Comparison of ENCODE assay signal across 29 cellular contexts in the genomic region with DNA sequence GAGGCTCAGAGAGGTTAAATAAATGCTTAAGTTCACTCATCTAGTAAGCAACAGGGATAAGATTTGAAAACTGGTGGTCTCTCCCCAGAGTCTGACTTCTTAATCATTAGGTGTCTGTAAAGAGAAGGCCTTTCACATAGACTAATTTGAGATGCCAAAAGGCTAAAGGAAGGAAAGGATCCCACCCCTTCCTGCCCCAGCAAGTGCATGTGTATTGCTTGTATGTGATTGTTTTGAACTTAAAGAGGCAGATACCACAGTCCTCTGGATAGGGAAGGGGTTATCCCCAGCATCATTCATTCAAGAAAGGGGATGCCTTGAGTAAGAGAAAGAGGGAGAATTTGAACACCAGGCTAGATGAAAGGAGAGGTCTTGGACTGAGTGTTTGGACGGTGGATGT.
DNase-seq lines count a peak whose midpoint lies in the region; ATAC-seq and TF ChIP-seq lines count a peak whose summit lies in the region.
"Had no signal": no experiment of that assay in that cellular context is flagged by ENCODE, and none has a peak within 500 bp of the region (broad histone marks: within the 10 kb centered on the region; RNA-seq: fewer than 3 reads in every experiment).

No MANE protein-coding gene starts in this region.

- H3K27me3 Mint-ChIP-seq in endothelial cell (ENCODE audit: unreplicated experiment) (peaks cover 2% of the 10 kb centered on the region), nephron (ENCODE audit: low read depth) (no peaks in the 10 kb centered on the region)
- H3K27me3 Mint-ChIP-seq: activated naive CD4-positive, alpha-beta T cell treated with anti-CD3 and anti-CD28 coated beads, Interleukin-2, amount 10 ng/mL, durations not matched to agents 7 days and 5 days; activated T-helper 17 cell treated with anti-CD3 and anti-CD28 coated beads, Interleukin-2, amount 50 U/mL, for 72 hours; CD8-positive, alpha-beta memory T cell had no signal

- TF ChIP-seq CTCF in left ventricle myocardium inferior (IDR thresholded peaks at IDR 0.05; ENCODE audit: borderline replicate concordance): no peak
- no peak for TF ChIP-seq CTCF in endothelial cell (IDR thresholded peaks at IDR 0.05; ENCODE audit: unreplicated experiment)
- TF ChIP-seq CTCF in nephron (IDR thresholded peaks at IDR 0.05; ENCODE audit: unreplicated experiment in 3 of 3): no peak
- no peak for TF ChIP-seq CTCF in suprapubic skin (IDR thresholded peaks at IDR 0.05)
- TF ChIP-seq CTCF in RWPE1 (conservative IDR thresholded peaks at IDR 0.05; ENCODE audit: low read depth): no peak

- POLR2A ChIA-PET in RWPE1 (lab: Yijun Ruan, JAX; ENCODE audit: low non-redundant PET): no interaction called here

- H3K4me3 ChIP-seq in left ventricle myocardium inferior (no peak overlapping the region), suprapubic skin (no peak overlapping the region)
- H3K4me3 ChIP-seq: A549, adrenal gland, body of pancreas, PC-9 had no signal

- no peaks in the 10 kb centered on the region for H3K9me3 ChIP-seq in left ventricle myocardium inferior (replicated peaks)
- H3K9me3 ChIP-seq in suprapubic skin: no peaks in the 10 kb centered on the region
- H3K9me3 ChIP-seq: A549, adrenal gland, body of pancreas had no signal

- H3K36me3 ChIP-seq in left ventricle myocardium inferior (no peaks in the 10 kb centered on the region), suprapubic skin (no peaks in the 10 kb centered on the region)
- H3K36me3 ChIP-seq: adrenal gland had no signal

- no peaks in the 10 kb centered on the region for H3K36me3 Mint-ChIP-seq in endothelial cell (ENCODE audit: low read depth, unreplicated experiment)
- no peaks in the 10 kb centered on the region for H3K36me3 Mint-ChIP-seq in nephron (ENCODE audit: low read depth)
- H3K36me3 Mint-ChIP-seq: activated naive CD4-positive, alpha-beta T cell treated with anti-CD3 and anti-CD28 coated beads, Interleukin-2, amount 10 ng/mL, durations not matched to agents 7 days and 5 days; CD8-positive, alpha-beta memory T cell; naive thymus-derived CD8-positive, alpha-beta T cell had no signal

- WGBS in suprapubic skin: 74% methylated on average over 1 of the region's 1 CpG

- intact Hi-C loops in left ventricle myocardium inferior (cut with micrococcal nuclease) (no loop called here), left cardiac atrium (cut with DNase I) (no loop called here)

- H3K4me1 ChIP-seq in left ventricle myocardium inferior (peaks cover 57% of the 10 kb centered on the region), suprapubic skin (peaks cover 45% of the 10 kb centered on the region)
- H3K4me1 ChIP-seq: body of pancreas had no signal

- no peak for TF ChIP-seq POLR2A in suprapubic skin (IDR thresholded peaks at IDR 0.05)

- DNase-seq in left ventricle myocardium inferior (no peak), left cardiac atrium (no peak), endothelial cell (ENCODE audit: low spot score) (no peak), suprapubic skin (ENCODE audit: low spot score in 2 of 2) (no peak), ureter (ENCODE audit: low spot score) (no peak), CD1c-positive myeloid dendritic cell (ENCODE audit: extremely low spot score) (no peak), RWPE1 (ENCODE audit: low spot score) (no peak)
- DNase-seq: activated CD4-positive, CD25-positive, alpha-beta regulatory T cell treated with anti-CD3 and anti-CD28 coated beads, Interleukin-2, amount 50 U/mL, for 72 hours; activated CD8-positive, alpha-beta T cell treated with anti-CD3 and anti-CD28 coated beads, Interleukin-2, amount 10 ng/mL, durations not matched to agents 7 days and 5 days; activated naive CD4-positive, alpha-beta T cell treated with anti-CD3 and anti-CD28 coated beads, Interleukin-2, amount 10 ng/mL, durations not matched to agents 7 days and 5 days; adrenal gland; AML-193; body of pancreas; CD8-positive, alpha-beta memory T cell; H9; Kasumi-1; naive thymus-derived CD8-positive, alpha-beta T cell; NCI-H1417 treated with DMSO at 0.1 percent for 48 hours; NCI-H2081 treated with DMSO at 0.1 percent for 48 hours; NCI-H2227 treated with DMSO at 0.1 percent for 48 hours; NCI-H69; PC-9; SIG-M5; small intestine had no signal

- CTCF ChIA-PET in RWPE1 (lab: Yijun Ruan, JAX): no interaction called here

- H3K27ac Mint-ChIP-seq in endothelial cell (ENCODE audit: unreplicated experiment): peak overlapping the region; percentile 62
- H3K27ac Mint-ChIP-seq in nephron: peak overlapping the region in 2 of 3 experiments; percentile 63 to 79
- H3K27ac Mint-ChIP-seq: activated CD8-positive, alpha-beta T cell treated with anti-CD3 and anti-CD28 coated beads, Interleukin-2, amount 10 ng/mL, durations not matched to agents 7 days and 5 days; activated naive CD4-positive, alpha-beta T cell treated with anti-CD3 and anti-CD28 coated beads, Interleukin-2, amount 10 ng/mL, durations not matched to agents 7 days and 5 days; activated T-helper 17 cell treated with anti-CD3 and anti-CD28 coated beads, Interleukin-2, amount 50 U/mL, for 72 hours; CD8-positive, alpha-beta memory T cell; H9; naive thymus-derived CD8-positive, alpha-beta T cell; stimulated activated naive CD8-positive, alpha-beta T cell treated with anti-CD3 and anti-CD28 coated beads, Interleukin-15, Interleukin-2, amounts not matched to agents 100 ng/mL and 50 ng/mL, for 24 hours; T-helper 2 cell treated with Interferon-gamma antibody and Interleukin-4, amounts not matched to agents 5 μg/mL and 100 μg/mL, for 36 hours had no signal

- H3K9me3 Mint-ChIP-seq in endothelial cell (ENCODE audit: unreplicated experiment): no peaks in the 10 kb centered on the region
- H3K9me3 Mint-ChIP-seq in nephron: no peaks in the 10 kb centered on the region
- H3K9me3 Mint-ChIP-seq: activated naive CD4-positive, alpha-beta T cell treated with anti-CD3 and anti-CD28 coated beads, Interleukin-2, amount 10 ng/mL, durations not matched to agents 7 days and 5 days; activated T-helper 17 cell treated with anti-CD3 and anti-CD28 coated beads, Interleukin-2, amount 50 U/mL, for 72 hours; H9; naive thymus-derived CD8-positive, alpha-beta T cell; stimulated activated naive CD8-positive, alpha-beta T cell treated with anti-CD3 and anti-CD28 coated beads, Interleukin-15, Interleukin-2, amounts not matched to agents 100 ng/mL and 50 ng/mL, for 24 hours; T-helper 2 cell treated with Interferon-gamma antibody and Interleukin-4, amounts not matched to agents 5 μg/mL and 100 μg/mL, for 36 hours had no signal

- peak overlapping the region; percentile 76 for H3K27ac ChIP-seq in left ventricle myocardium inferior (replicated peaks)
- H3K27ac ChIP-seq in suprapubic skin: peak overlapping the region; percentile 82
- H3K27ac ChIP-seq in RWPE1: no peak overlapping the region
- H3K27ac ChIP-seq: A549 had no signal

- no peaks in the 10 kb centered on the region for H3K27me3 ChIP-seq in left ventricle myocardium inferior (ENCODE audit: low read depth)
- H3K27me3 ChIP-seq in suprapubic skin: no peaks in the 10 kb centered on the region
- H3K27me3 ChIP-seq: adrenal gland, body of pancreas had no signal

- no peak for ATAC-seq in left cardiac atrium
- ATAC-seq: A549; activated CD8-positive, alpha-beta T cell treated with anti-CD3 and anti-CD28 coated beads, Interleukin-2, amount 10 ng/mL, durations not matched to agents 7 days and 5 days; activated T-helper 17 cell treated with anti-CD3 and anti-CD28 coated beads, Interleukin-2, amount 50 U/mL, for 72 hours; body of pancreas; naive thymus-derived CD8-positive, alpha-beta T cell had no signal

- peaks cover 48% of the 10 kb centered on the region for H3K4me1 Mint-ChIP-seq in endothelial cell (ENCODE audit: unreplicated experiment)
- H3K4me1 Mint-ChIP-seq in nephron: peaks cover 30% of the 10 kb centered on the region
- H3K4me1 Mint-ChIP-seq: activated naive CD4-positive, alpha-beta T cell treated with anti-CD3 and anti-CD28 coated beads, Interleukin-2, amount 10 ng/mL, durations not matched to agents 7 days and 5 days; activated T-helper 17 cell treated with anti-CD3 and anti-CD28 coated beads, Interleukin-2, amount 50 U/mL, for 72 hours; CD8-positive, alpha-beta memory T cell; naive thymus-derived CD8-positive, alpha-beta T cell had no signal

- H3K4me3 Mint-ChIP-seq in endothelial cell (ENCODE audit: unreplicated experiment) (peak overlapping the region; percentile 40), nephron (no peak overlapping the region)
- H3K4me3 Mint-ChIP-seq: activated CD8-positive, alpha-beta T cell treated with anti-CD3 and anti-CD28 coated beads, Interleukin-2, amount 10 ng/mL, durations not matched to agents 7 days and 5 days; activated naive CD4-positive, alpha-beta T cell treated with anti-CD3 and anti-CD28 coated beads, Interleukin-2, amount 10 ng/mL, durations not matched to agents 7 days and 5 days; activated T-helper 17 cell treated with anti-CD3 and anti-CD28 coated beads, Interleukin-2, amount 50 U/mL, for 72 hours; CD8-positive, alpha-beta memory T cell; H9; naive thymus-derived CD8-positive, alpha-beta T cell; stimulated activated naive CD8-positive, alpha-beta T cell treated with anti-CD3 and anti-CD28 coated beads, Interleukin-15, Interleukin-2, amounts not matched to agents 100 ng/mL and 50 ng/mL, for 24 hours; T-helper 2 cell treated with Interferon-gamma antibody and Interleukin-4, amounts not matched to agents 5 μg/mL and 100 μg/mL, for 36 hours had no signal

- TF ChIP-seq EP300 in suprapubic skin (IDR thresholded peaks at IDR 0.05): no peak
